Comparison of ENCODE assay signal across 18 cellular contexts in the genomic region with DNA sequence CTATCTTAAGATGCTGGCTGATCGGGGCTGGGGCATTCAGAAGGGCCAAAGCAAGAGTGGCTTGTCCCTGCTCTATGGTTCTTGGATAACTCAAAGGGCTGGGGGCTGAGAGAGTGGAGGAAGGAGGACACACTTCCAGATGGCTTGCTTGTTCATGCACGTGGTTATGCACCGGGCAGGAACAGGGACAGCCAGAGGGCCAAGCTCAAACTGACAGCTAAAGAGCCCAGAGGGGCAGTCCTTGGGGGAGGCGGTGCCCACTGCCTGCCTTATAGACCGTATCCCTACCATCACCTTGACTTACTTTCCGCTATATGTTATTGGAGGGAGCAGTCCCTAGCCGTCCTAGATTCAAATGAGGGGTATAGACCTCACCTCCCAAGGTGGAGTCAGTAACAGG.
"Had no signal": no experiment of that assay in that cellular context is flagged by ENCODE, and none has a peak within 500 bp of the region (broad histone marks: within the 10 kb centered on the region; RNA-seq: fewer than 3 reads in every experiment).

No MANE protein-coding gene starts in this region.

- H3K27me3 Mint-ChIP-seq: stimulated activated memory B cell treated with anti-CD40 and anti-IgM and Interleukin-4, amounts not matched to agents 10 μg/mL and 1 μg/mL and 100 μg/mL, for 72 hours had no signal

- H3K27me3 ChIP-seq: gastroesophageal sphincter, pancreas, stomach had no signal

- ATAC-seq: gastroesophageal sphincter; left lobe of liver; natural killer cell treated with Interleukin-12 subunit alpha and Interleukin-12 subunit beta and Interleukin-15 and Interleukin-18, amount 100 ng/mL, for 72 hours; pancreas; right cardiac atrium; stimulated activated memory B cell treated with anti-CD40 and anti-IgM and Interleukin-4, amounts not matched to agents 10 μg/mL and 1 μg/mL and 100 μg/mL, for 72 hours had no signal

- H3K27ac ChIP-seq: coronary artery, dorsolateral prefrontal cortex, pancreas had no signal

- H3K9me3 Mint-ChIP-seq: natural killer cell treated with Interleukin-12 subunit alpha and Interleukin-12 subunit beta and Interleukin-15 and Interleukin-18, amount 100 ng/mL, for 72 hours; stimulated activated memory B cell treated with anti-CD40 and anti-IgM and Interleukin-4, amounts not matched to agents 10 μg/mL and 1 μg/mL and 100 μg/mL, for 72 hours had no signal

- H3K4me1 Mint-ChIP-seq: stimulated activated memory B cell treated with anti-CD40 and anti-IgM and Interleukin-4, amounts not matched to agents 10 μg/mL and 1 μg/mL and 100 μg/mL, for 72 hours had no signal

- H3K36me3 Mint-ChIP-seq: stimulated activated memory B cell treated with anti-CD40 and anti-IgM and Interleukin-4, amounts not matched to agents 10 μg/mL and 1 μg/mL and 100 μg/mL, for 72 hours had no signal

- H3K36me3 ChIP-seq: gastroesophageal sphincter, pancreas, stomach had no signal

- DNase-seq: dorsolateral prefrontal cortex; effector CD8-positive, alpha-beta T cell; glutamatergic neuron; islet precursor cell; midbrain; occipital lobe; pancreas; right cardiac atrium; stimulated activated CD4-positive, alpha-beta T cell treated with anti-CD3 and anti-CD28 coated beads, Interleukin-4, amount 100 ng/mL, for 1 hour; stimulated activated CD8-positive, alpha-beta memory T cell treated with anti-CD3 and anti-CD28 coated beads, Interleukin-4, amount 100 ng/mL, for 48 hours; stomach; trophoblast cell had no signal

- H3K4me3 Mint-ChIP-seq: natural killer cell treated with Interleukin-12 subunit alpha and Interleukin-12 subunit beta and Interleukin-15 and Interleukin-18, amount 100 ng/mL, for 72 hours; stimulated activated memory B cell treated with anti-CD40 and anti-IgM and Interleukin-4, amounts not matched to agents 10 μg/mL and 1 μg/mL and 100 μg/mL, for 72 hours had no signal

- H3K4me3 ChIP-seq: coronary artery, dorsolateral prefrontal cortex, gastroesophageal sphincter, pancreas, stomach had no signal

- H3K4me1 ChIP-seq: pancreas had no signal

- H3K27ac Mint-ChIP-seq: progenitor cell of endocrine pancreas; stimulated activated memory B cell treated with anti-CD40 and anti-IgM and Interleukin-4, amounts not matched to agents 10 μg/mL and 1 μg/mL and 100 μg/mL, for 72 hours had no signal

- H3K9me3 ChIP-seq: pancreas had no signal
